In genomic region chr12:122506393-122506938, GRCh38 we compare ENCODE assay signal across 1 cellular context.
TF ChIP-seq lines count a peak whose summit lies in the region.

No MANE protein-coding gene starts in this region.

TF ChIP-seq in H1, 55 proteins besides CTCF, POLR2A, EP300 and RAD21:
- TF ChIP-seq SP4 (IDR thresholded peaks at IDR 0.05; ENCODE audit: low read length) (no peak), YY1 (IDR thresholded peaks at IDR 0.05; ENCODE audit: low read depth, low read length) (no peak), RXRA (IDR thresholded peaks at IDR 0.05; ENCODE audit: insufficient read depth, low read depth, low read length) (no peak), CHD2 (IDR thresholded peaks at IDR 0.05; ENCODE audit: low read length) (no peak), JUN (IDR thresholded peaks at IDR 0.05; ENCODE audit: low read depth, low read length) (no peak), RFX5 (IDR thresholded peaks at IDR 0.05; ENCODE audit: borderline replicate concordance, low read depth, low read length) (no peak), POLR2AphosphoS5 (IDR thresholded peaks at IDR 0.05; ENCODE audit: low read depth, low read length) (0 out of 2 replicates have a peak, but pooled peaks have one; percentile 28)
